ENCODE assay signal across 21 cellular contexts in the genomic region with DNA sequence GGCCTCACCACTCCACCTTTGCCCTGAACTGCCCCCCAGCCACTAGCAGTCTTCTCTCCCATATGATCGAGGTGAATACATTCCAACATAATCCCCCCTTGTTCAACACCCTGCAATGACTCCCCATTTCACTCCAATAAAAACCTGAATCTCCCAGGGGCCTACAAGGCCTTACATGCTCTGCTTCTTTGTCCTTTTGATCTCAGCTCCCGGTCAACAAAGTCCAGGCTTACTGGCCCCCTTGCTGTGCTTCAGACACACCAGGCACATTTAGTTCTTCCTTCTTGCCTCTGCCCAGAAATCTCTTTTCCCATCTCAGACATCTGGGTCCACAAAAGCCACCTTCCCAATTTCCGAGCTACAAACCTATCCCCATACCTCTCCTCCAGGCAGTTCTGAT.
"Had no signal": no experiment of that assay in that cellular context is flagged by ENCODE, and none has a peak within 500 bp of the region (broad histone marks: within the 10 kb centered on the region; RNA-seq: fewer than 3 reads in every experiment).

No MANE protein-coding gene starts in this region.

- FAIRE-seq: endometrium had no signal

- H3K9me3 Mint-ChIP-seq: activated CD8-positive, alpha-beta T cell treated with anti-CD3 and anti-CD28 coated beads for 36 hours; activated naive CD4-positive, alpha-beta T cell treated with anti-CD3 and anti-CD28 coated beads, Interleukin-2, amount 10 ng/mL, durations not matched to agents 7 days and 5 days; activated T-cell treated with anti-CD3 and anti-CD28 coated beads, Interleukin-2, amount 50 U/mL, for 4 hours; nephron progenitor cell had no signal

- H3K4me1 Mint-ChIP-seq: activated CD4-positive, alpha-beta T cell treated with anti-CD3 and anti-CD28 coated beads, Interleukin-2, amount 10 ng/mL, durations not matched to agents 24 days and 14 days; activated naive CD4-positive, alpha-beta T cell treated with anti-CD3 and anti-CD28 coated beads, Interleukin-2, amount 10 ng/mL, durations not matched to agents 7 days and 5 days; central memory CD8-positive, alpha-beta T cell; stimulated activated naive CD8-positive, alpha-beta T cell treated with anti-CD3 and anti-CD28 coated beads, Interleukin-15, amount 100 ng/mL, for 72 hours had no signal

- H3K36me3 ChIP-seq: ascending aorta, lower lobe of right lung, ovary, suprapubic skin, transverse colon had no signal

- H3K4me1 ChIP-seq: lower lobe of right lung had no signal

- DNase-seq: activated CD4-positive, alpha-beta T cell treated with anti-CD3 and anti-CD28 coated beads, Interleukin-2, amount 10 ng/mL, durations not matched to agents 24 days and 14 days; activated CD8-positive, alpha-beta T cell treated with anti-CD3 and anti-CD28 coated beads for 36 hours; activated naive CD4-positive, alpha-beta T cell treated with anti-CD3 and anti-CD28 coated beads, Interleukin-2, amount 10 ng/mL, durations not matched to agents 7 days and 5 days; activated T-cell treated with anti-CD3 and anti-CD28 coated beads, Interleukin-2, amount 50 U/mL, for 4 hours; cortex of kidney; left colon; lower lobe of right lung; nephron progenitor cell; ovary; stimulated activated CD4-positive, alpha-beta T cell treated with anti-CD3 and anti-CD28 coated beads, Interleukin-4, amount 100 ng/mL, for 1 hour; stimulated activated naive CD8-positive, alpha-beta T cell treated with anti-CD3 and anti-CD28 coated beads, Interleukin-15, amount 100 ng/mL, for 72 hours; T1000; transverse colon had no signal

- ATAC-seq: activated CD8-positive, alpha-beta T cell treated with anti-CD3 and anti-CD28 coated beads for 36 hours; activated T-cell treated with anti-CD3 and anti-CD28 coated beads, Interleukin-2, amount 50 U/mL, for 4 hours; esophagus mucosa; lower lobe of right lung; sciatic nerve; stimulated activated naive CD8-positive, alpha-beta T cell treated with anti-CD3 and anti-CD28 coated beads, Interleukin-15, amount 100 ng/mL, for 72 hours had no signal

- H3K27ac ChIP-seq: ascending aorta, lower lobe of right lung, ovary, suprapubic skin, transverse colon had no signal

- H3K36me3 Mint-ChIP-seq: activated naive CD4-positive, alpha-beta T cell treated with anti-CD3 and anti-CD28 coated beads, Interleukin-2, amount 10 ng/mL, durations not matched to agents 7 days and 5 days had no signal

- H3K4me3 ChIP-seq: ascending aorta, lower lobe of right lung, ovary, smooth muscle cell, suprapubic skin, transverse colon had no signal

- H3K4me2 ChIP-seq: smooth muscle cell had no signal

- H3K4me3 Mint-ChIP-seq: activated CD4-positive, alpha-beta T cell treated with anti-CD3 and anti-CD28 coated beads, Interleukin-2, amount 10 ng/mL, durations not matched to agents 24 days and 14 days; activated CD8-positive, alpha-beta T cell treated with anti-CD3 and anti-CD28 coated beads for 36 hours; activated naive CD4-positive, alpha-beta T cell treated with anti-CD3 and anti-CD28 coated beads, Interleukin-2, amount 10 ng/mL, durations not matched to agents 7 days and 5 days; activated T-cell treated with anti-CD3 and anti-CD28 coated beads, Interleukin-2, amount 50 U/mL, for 4 hours; central memory CD8-positive, alpha-beta T cell; mesothelial cell of epicardium; nephron progenitor cell; stimulated activated naive CD8-positive, alpha-beta T cell treated with anti-CD3 and anti-CD28 coated beads, Interleukin-15, amount 100 ng/mL, for 72 hours had no signal

- H3K27ac Mint-ChIP-seq: activated CD4-positive, alpha-beta T cell treated with anti-CD3 and anti-CD28 coated beads, Interleukin-2, amount 10 ng/mL, durations not matched to agents 24 days and 14 days; activated CD8-positive, alpha-beta T cell treated with anti-CD3 and anti-CD28 coated beads for 36 hours; activated naive CD4-positive, alpha-beta T cell treated with anti-CD3 and anti-CD28 coated beads, Interleukin-2, amount 10 ng/mL, durations not matched to agents 7 days and 5 days; mesothelial cell of epicardium; nephron progenitor cell; stimulated activated naive CD8-positive, alpha-beta T cell treated with anti-CD3 and anti-CD28 coated beads, Interleukin-15, amount 100 ng/mL, for 72 hours had no signal

- H3K27me3 ChIP-seq: ascending aorta, ovary, suprapubic skin, transverse colon had no signal

- H3K9me3 ChIP-seq: ascending aorta, lower lobe of right lung, ovary, suprapubic skin, transverse colon had no signal
